Comparison of ENCODE assay signal across 23 cellular contexts in the genomic region with DNA sequence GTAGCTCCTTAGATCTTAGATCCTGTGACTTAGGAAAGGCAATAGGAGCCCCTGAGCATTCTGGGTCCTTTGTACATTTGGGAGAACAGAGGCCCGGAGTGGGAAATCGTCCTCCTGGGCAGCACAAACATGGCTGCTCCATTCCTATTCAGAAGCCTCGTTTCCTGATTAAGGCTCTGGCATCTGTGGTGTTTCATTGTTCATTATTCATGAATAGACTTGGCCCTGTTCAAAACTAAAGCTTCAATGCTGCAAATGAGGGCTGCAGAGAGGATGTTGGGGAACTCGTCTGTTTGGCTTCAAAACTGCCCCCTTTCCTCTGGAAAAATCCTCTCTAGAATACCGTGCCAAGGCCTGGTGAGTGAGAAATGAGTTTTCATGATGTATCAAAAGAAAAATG. TPM values are rescaled to one million over a fixed set of nuclear protein-coding genes. Genes with fewer than 3 reads are reported as not detected.
DNase-seq lines count a peak whose midpoint lies in the region; TF ChIP-seq lines count a peak whose summit lies in the region.
"Had no signal": no experiment of that assay in that cellular context is flagged by ENCODE, and none has a peak within 500 bp of the region (broad histone marks: within the 10 kb centered on the region; RNA-seq: fewer than 3 reads in every experiment).

No MANE protein-coding gene starts in this region.

- 76 to 80% methylated on average over 5 of the region's 5 CpGs for WGBS in thyroid gland, 2 donors

- intact Hi-C loops in dorsolateral prefrontal cortex (cut with DNase I) (loop anchor here (10.0 kb wide), 2 partner anchors 247 to 313 kb away; no protein-coding TSS in a partner anchor), thyroid gland (cut with DNase I) (loop anchor here (5.0 kb wide), 1 partner anchor 94 kb away; no protein-coding TSS in a partner anchor)

- DNase-seq in dorsolateral prefrontal cortex: no peak
- DNase-seq in superior temporal gyrus (ENCODE audit: extremely low spot score): peak; percentile 83
- no peak for DNase-seq in thyroid gland
- no peak for DNase-seq in stimulated activated naive CD4-positive, alpha-beta T cell (lab: John Stamatoyannopoulos, UW)
- DNase-seq in NCI-H345 treated with DMSO at 0.1 percent for 48 hours (lab: John Stamatoyannopoulos, UW; ENCODE audit: unreplicated experiment): no peak
- DNase-seq: Caco-2; CD4-positive, CD25-positive, alpha-beta regulatory T cell; DMS 273 treated with DMSO at 0.1 percent for 48 hours; DND-41; H9; KBM-7; NCI-H1092; NCI-H1436; NCI-H1930; NCI-H2227 treated with DMSO at 0.1 percent for 48 hours; NCI-H510A treated with DMSO at 0.1 percent for 48 hours; NCI-H748 treated with DMSO at 0.1 percent for 48 hours; NK-92 treated with Interleukin-12 subunit alpha and Interleukin-12 subunit beta, amount 100 ng/mL, for 24 hours; SIG-M5 had no signal

- no peaks in the 10 kb centered on the region for H3K9me3 Mint-ChIP-seq in nephron
- H3K9me3 Mint-ChIP-seq: H9 had no signal

- peak in 4 of 56 donors; percentile 7 to 27 (median 12) for TF ChIP-seq CTCF in dorsolateral prefrontal cortex (IDR thresholded peaks at IDR 0.05 in 54 of 56, conservative IDR thresholded peaks at IDR 0.05 in 2 of 56; ENCODE audit: low read depth in 1 of 56, partially characterized antibody in 56 of 56)
- TF ChIP-seq CTCF in nephron (IDR thresholded peaks at IDR 0.05; ENCODE audit: unreplicated experiment in 3 of 3): no peak
- TF ChIP-seq CTCF in thyroid gland (IDR thresholded peaks at IDR 0.05): no peak

- no peaks in the 10 kb centered on the region for H3K9me3 ChIP-seq in thyroid gland
- H3K9me3 ChIP-seq: Caco-2 had no signal

- peak overlapping the region in 1 of 3 experiments; percentile 3 for H3K27ac Mint-ChIP-seq in nephron
- H3K27ac Mint-ChIP-seq: CD4-positive, CD25-positive, alpha-beta regulatory T cell; H9 had no signal

- peaks cover 17% of the 10 kb centered on the region for H3K4me1 Mint-ChIP-seq in nephron

- H3K27me3 ChIP-seq in dorsolateral prefrontal cortex (no peaks in the 10 kb centered on the region), thyroid gland (no peaks in the 10 kb centered on the region)

- H3K4me1 ChIP-seq in thyroid gland: peaks cover 0 to 11% of the 10 kb centered on the region in 2 donors

- H3K36me3 Mint-ChIP-seq in nephron (ENCODE audit: low read depth): no peaks in the 10 kb centered on the region
- H3K36me3 Mint-ChIP-seq: CD4-positive, CD25-positive, alpha-beta regulatory T cell had no signal

- H3K4me3 Mint-ChIP-seq in nephron: peak overlapping the region; percentile 38 to 61 (median 52)
- H3K4me3 Mint-ChIP-seq: CD4-positive, CD25-positive, alpha-beta regulatory T cell; H9 had no signal

- no peak for TF ChIP-seq POLR2A in thyroid gland (IDR thresholded peaks at IDR 0.05)

- H3K27me3 Mint-ChIP-seq in nephron (ENCODE audit: low read depth): peaks cover 44% of the 10 kb centered on the region

- H3K4me3 ChIP-seq in dorsolateral prefrontal cortex (peak overlapping the region in 6 of 59 donors; percentile 6 to 36 (median 11)), thyroid gland (replicated peaks in 1 of 3) (no peak overlapping the region)
- H3K4me3 ChIP-seq: GM12878 had no signal

- peak overlapping the region; percentile 65 for H3K27ac ChIP-seq in angular gyrus (ENCODE audit: low read depth, low read length)
- peak overlapping the region in 58 of 59 donors; percentile 3 to 94 (median 79) for H3K27ac ChIP-seq in dorsolateral prefrontal cortex
- H3K27ac ChIP-seq in thyroid gland: no peak overlapping the region

- H3K36me3 ChIP-seq in thyroid gland: no peaks in the 10 kb centered on the region

RNA-seq across cellular contexts. Expression of a gene that starts 3.4 kb away (rescaled TPM):
- total RNA-seq in dorsolateral prefrontal cortex (100 to 1,000 TPM; 154 to 492 (median 263) TPM), thyroid gland (10 to 100 TPM; 37.1 to 99.4 (median 68.2) TPM)
- total RNA-seq: CD4-positive, CD25-positive, alpha-beta regulatory T cell; GM12878 had no signal

RNA-seq across cellular contexts. Expression of a gene that starts 3.5 kb away (rescaled TPM):
- total RNA-seq in dorsolateral prefrontal cortex: 1 to 10 TPM in 1 of 120 experiments, under 1 TPM in 8, not detected in 111; 0.63 to 2.1 (median 0.83) TPM
- not detected for total RNA-seq in thyroid gland
- total RNA-seq: Caco-2; CD4-positive, CD25-positive, alpha-beta regulatory T cell; GM12878; H9; HT1080 had no signal

Comparison
In these comparisons a context has a peak if more than half of its experiments do, and no peak if none do; other contexts are left out.
1. H3K27ac ChIP-seq: peak in angular gyrus (single experiment) and dorsolateral prefrontal cortex (58 of 59); none in thyroid gland (0 of 3).